In the genomic region with DNA sequence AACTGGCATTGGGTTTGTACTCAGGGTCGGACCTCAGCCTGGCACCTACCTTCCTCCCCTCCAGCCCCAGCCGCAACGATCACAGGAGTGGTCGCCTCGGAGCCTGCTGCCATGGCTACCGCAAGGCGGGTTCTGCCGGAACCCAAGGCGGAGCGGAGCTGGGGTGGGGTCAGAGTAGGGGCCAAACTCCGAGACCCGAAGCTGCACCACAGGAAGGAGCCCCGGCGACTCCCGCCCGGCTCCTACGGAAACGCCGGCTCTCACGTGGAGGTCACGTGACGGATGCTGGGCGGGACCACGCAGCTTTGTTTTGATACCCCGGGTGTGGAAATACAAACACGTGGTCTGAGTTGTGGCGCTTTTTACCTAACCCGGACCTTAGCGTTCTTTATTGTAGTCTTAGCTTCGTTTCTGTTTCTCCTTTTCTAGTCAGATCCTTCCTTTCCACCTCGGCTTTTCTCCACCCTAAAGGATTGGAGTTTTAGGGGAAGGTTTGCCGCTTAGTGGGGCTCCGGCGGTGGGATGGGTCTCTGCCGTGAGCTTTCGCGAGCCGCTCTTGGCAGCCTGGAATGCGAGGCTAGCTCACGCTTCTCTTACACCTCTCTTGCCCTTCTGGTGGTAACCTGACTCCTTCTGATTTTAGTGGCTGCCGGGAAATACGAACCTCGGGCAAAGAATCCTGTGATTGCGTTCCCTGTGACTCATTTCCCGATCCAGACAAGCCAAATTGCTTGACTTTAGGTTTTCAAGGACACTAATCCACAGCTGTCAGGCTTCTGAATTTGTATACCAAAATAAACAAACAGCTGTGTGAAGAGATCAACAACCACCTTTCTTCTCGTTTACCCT, we compare ENCODE assay signal across 8 cellular contexts. TPM values are rescaled to one million over a fixed set of nuclear protein-coding genes. Genes with fewer than 3 reads are reported as not detected.
A peak's percentile ranks its signal among the peaks of the same experiment; 100 is the strongest.
DNase-seq lines count a peak whose midpoint lies in the region; ATAC-seq and TF ChIP-seq lines count a peak whose summit lies in the region.

A gene with protein sequence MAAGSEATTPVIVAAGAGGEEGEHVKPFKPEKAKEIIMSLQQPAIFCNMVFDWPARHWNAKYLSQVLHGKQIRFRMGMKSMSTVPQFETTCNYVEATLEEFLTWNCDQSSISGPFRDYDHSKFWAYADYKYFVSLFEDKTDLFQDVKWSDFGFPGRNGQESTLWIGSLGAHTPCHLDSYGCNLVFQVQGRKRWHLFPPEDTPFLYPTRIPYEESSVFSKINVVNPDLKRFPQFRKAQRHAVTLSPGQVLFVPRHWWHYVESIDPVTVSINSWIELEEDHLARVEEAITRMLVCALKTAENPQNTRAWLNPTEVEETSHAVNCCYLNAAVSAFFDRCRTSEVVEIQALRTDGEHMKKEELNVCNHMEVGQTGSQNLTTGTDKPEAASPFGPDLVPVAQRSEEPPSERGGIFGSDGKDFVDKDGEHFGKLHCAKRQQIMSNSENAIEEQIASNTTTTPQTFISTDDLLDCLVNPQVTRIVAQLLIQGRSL (minus strand): TSS at position 264 of the 849 bp plus-strand sequence. CDS start 151 bp downstream, at position 113.

- TF ChIP-seq CTCF in brain (conservative IDR thresholded peaks at IDR 0.05), result no peak

- H3K9me3 Mint-ChIP-seq in brain, result no peaks in the 10 kb centered on the region

- H3K4me3 ChIP-seq in SK-N-MC (peak within 1 kb of the TSS; percentile 92), iPS-20b (ENCODE audit: low read length) (peak within 1 kb of the TSS; percentile 93)

- DNase-seq in SK-N-MC (ENCODE audit: low read depth, low spot score) (peak; percentile 79), smooth muscle cell of the brain vasculature (ENCODE audit: low read depth, low spot score) (peak; percentile 73), NCI-H524 (lab: John Stamatoyannopoulos, UW) (no peak), KG1 (lab: John Stamatoyannopoulos, UW) (no peak)

- H3K27me3 Mint-ChIP-seq in brain, result peaks cover 4% of the 10 kb centered on the region

- peak; percentile 66 for ATAC-seq in GM18498 (IDR thresholded peaks at IDR 0.05; ENCODE audit: unreplicated experiment)
- ATAC-seq in HG02943 (IDR thresholded peaks at IDR 0.05; ENCODE audit: low read depth, unreplicated experiment), result peak; percentile 56

- peaks cover 21% of the 10 kb centered on the region for H3K4me1 Mint-ChIP-seq in brain

- H3K27ac ChIP-seq in SK-N-MC (peak within 1 kb of the TSS; percentile 89), iPS-20b (ENCODE audit: low read length) (peak within 1 kb of the TSS; percentile 1)

- peak within 1 kb of the TSS; percentile 94 to 97 (median 95) for H3K27ac Mint-ChIP-seq in brain

- H3K9ac ChIP-seq in SK-N-MC (ENCODE audit: insufficient read length) (peak within 1 kb of the TSS; percentile 87), iPS-20b (ENCODE audit: low read depth, low read length) (peak within 1 kb of the TSS; percentile 87)

- no peaks in the 10 kb centered on the region for H3K36me3 ChIP-seq in SK-N-MC (ENCODE audit: insufficient read depth, low read length)
- no peaks in the 10 kb centered on the region for H3K36me3 ChIP-seq in iPS-20b (ENCODE audit: insufficient read depth, low read depth, low read length)

- peaks cover 4% of the 10 kb centered on the region; the same call in 1 of the 2 replicates for H3K4me1 ChIP-seq in iPS-20b (ENCODE audit: insufficient read depth, low read length)

- H3K9me3 ChIP-seq in SK-N-MC (ENCODE audit: low read depth, low read length) (no peaks in the 10 kb centered on the region), iPS-20b (ENCODE audit: insufficient read depth, low read depth, low read length) (no peaks in the 10 kb centered on the region)

- H3K36me3 Mint-ChIP-seq in brain, result peaks cover 4% of the 10 kb centered on the region

- peaks cover 14% of the 10 kb centered on the region for H3K27me3 ChIP-seq in iPS-20b (ENCODE audit: insufficient read depth, low read length)

- no peak within 1 kb of the TSS for H3K4me3 Mint-ChIP-seq in brain

RNA-seq across cellular contexts. Expression of the gene that starts here (rescaled TPM):
- 5.3 TPM for polyA plus RNA-seq in brain (ENCODE audit: insufficient read depth, low read depth, low replicate concordance)

Comparison
In these comparisons a context has a peak if more than half of its experiments do, and no peak if none do; other contexts are left out.
1. DNase-seq: peak in SK-N-MC (single experiment) and smooth muscle cell of the brain vasculature (single experiment); none in NCI-H524 (0 of 2) and KG1 (single experiment).